17 cellular contexts compared by ENCODE assay signal in the genomic region with DNA sequence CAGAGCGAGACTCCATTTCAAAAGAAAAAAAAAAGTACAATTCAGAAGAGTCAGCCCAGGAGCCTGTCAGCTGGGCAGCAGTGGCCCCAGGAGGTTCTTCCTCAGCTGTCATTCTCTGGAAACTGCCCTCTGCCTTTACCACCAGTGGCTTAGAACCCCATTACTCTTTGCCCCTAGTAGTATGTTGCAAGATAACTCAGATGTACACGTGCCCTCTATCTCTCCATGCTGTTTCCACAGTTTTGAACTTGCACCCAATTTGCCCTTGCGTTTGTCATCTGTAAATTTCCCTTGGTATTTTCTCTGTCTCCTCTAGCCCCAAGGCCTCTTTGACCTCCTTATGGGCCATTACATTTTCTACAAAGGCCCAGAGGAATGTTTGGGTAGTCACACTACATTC. TPM values are rescaled to one million over a fixed set of nuclear protein-coding genes. Genes with fewer than 3 reads are reported as not detected.
DNase-seq lines count a peak whose midpoint lies in the region; ATAC-seq and TF ChIP-seq lines count a peak whose summit lies in the region.
"Had no signal": no experiment of that assay in that cellular context is flagged by ENCODE, and none has a peak within 500 bp of the region (broad histone marks: within the 10 kb centered on the region; RNA-seq: fewer than 3 reads in every experiment).

No MANE protein-coding gene starts in this region.

- H3K4me2 ChIP-seq in OCI-LY7 (ENCODE audit: low read length) (no peak overlapping the region), parathyroid adenoma (ENCODE audit: low read length) (no peak overlapping the region)
- H3K4me2 ChIP-seq: A549 had no signal

- no peak for DNase-seq in OCI-LY7 (ENCODE audit: low spot score)
- DNase-seq in foreskin melanocyte = peak; percentile 32
- no peak for DNase-seq in right lobe of liver
- no peak for DNase-seq in omental fat pad (ENCODE audit: low spot score)
- DNase-seq in posterior vena cava (ENCODE audit: low spot score) = no peak
- DNase-seq: BE2C; CD4-positive, alpha-beta memory T cell; COR-L47; DMS153; DMS79 treated with DMSO at 0.1 percent for 48 hours; GOT3 had no signal

- H2AFZ ChIP-seq in OCI-LY7 (ENCODE audit: low read length) (0 out of 2 replicates have a peak overlapping the region, but pooled peaks have one; percentile 3), parathyroid adenoma (peak overlapping the region; percentile 61)

- H3K9me3 ChIP-seq in OCI-LY7 (ENCODE audit: low read length) (no peaks in the 10 kb centered on the region), parathyroid adenoma (ENCODE audit: control insufficient read depth, low read length) (no peaks in the 10 kb centered on the region), right lobe of liver (no peaks in the 10 kb centered on the region)
- H3K9me3 ChIP-seq: A549, BE2C, HAP-1 had no signal

- POLR2A ChIA-PET in OCI-LY7 (lab: Charles Lee) = interaction anchor here (1.4 kb wide), 1 partner anchor 12 kb away, joined by 7 read pairs; no protein-coding TSS in a partner anchor

- H3K36me3 ChIP-seq in OCI-LY7 (ENCODE audit: insufficient read depth, low read length) (no peaks in the 10 kb centered on the region), parathyroid adenoma (ENCODE audit: control insufficient read depth, insufficient read depth, low read length) (no peaks in the 10 kb centered on the region), right lobe of liver (no peaks in the 10 kb centered on the region)
- H3K36me3 ChIP-seq: BE2C, HAP-1 had no signal

- H3K27ac ChIP-seq in OCI-LY7 (ENCODE audit: low read depth, low read length, poor library complexity, severe bottlenecking) (no peak overlapping the region), parathyroid adenoma (no peak overlapping the region), right lobe of liver (no peak overlapping the region)
- H3K27ac ChIP-seq: A549, C4-2B, HL-60 had no signal

- no peaks in the 10 kb centered on the region for H4K20me1 ChIP-seq in OCI-LY7 (ENCODE audit: insufficient read depth, low read length)

- H3K27me3 ChIP-seq in parathyroid adenoma (ENCODE audit: control insufficient read depth, insufficient read depth, low read length) (no peaks in the 10 kb centered on the region), right lobe of liver (no peaks in the 10 kb centered on the region)
- H3K27me3 ChIP-seq: BE2C had no signal

- TF ChIP-seq CTCF in OCI-LY7 (conservative IDR thresholded peaks at IDR 0.05; ENCODE audit: low read length) (no peak), parathyroid adenoma (IDR thresholded peaks at IDR 0.05) (no peak), right lobe of liver (IDR thresholded peaks at IDR 0.05) (no peak), omental fat pad (IDR thresholded peaks at IDR 0.05) (no peak)

- no peaks in the 10 kb centered on the region for H3K9me2 ChIP-seq in OCI-LY7 (ENCODE audit: insufficient read depth, low read length)

- intact Hi-C loops in OCI-LY7 (cut with micrococcal nuclease; ENCODE audit: unreplicated experiment) = no loop called here
- intact Hi-C loops in right lobe of liver (cut with DNase I) = no loop called here
- intact Hi-C loops in posterior vena cava (cut with DNase I) = no loop called here

- TF ChIP-seq POLR2A in right lobe of liver (IDR thresholded peaks at IDR 0.05) = no peak

- no peak overlapping the region for H3K9ac ChIP-seq in parathyroid adenoma

- H3K4me1 ChIP-seq in OCI-LY7 (ENCODE audit: insufficient read depth, low read length, poor library complexity, severe bottlenecking) = peaks cover 31% of the 10 kb centered on the region
- H3K4me1 ChIP-seq in parathyroid adenoma = peaks cover 8% of the 10 kb centered on the region
- H3K4me1 ChIP-seq in right lobe of liver = no peaks in the 10 kb centered on the region
- H3K4me1 ChIP-seq: A549, HAP-1 had no signal

- no peak overlapping the region for H3K4me3 ChIP-seq in OCI-LY7 (ENCODE audit: low read depth, low read length, poor library complexity, severe bottlenecking)
- H3K4me3 ChIP-seq in parathyroid adenoma (ENCODE audit: low read depth, low read length) = no peak overlapping the region
- no peak overlapping the region for H3K4me3 ChIP-seq in right lobe of liver
- H3K4me3 ChIP-seq: A549, HAP-1 had no signal

- 33% methylated on average over 2 of the region's 3 CpGs for WGBS in right lobe of liver (ENCODE audit: insufficient coverage, low coverage, low lambda C conversion rate, missing lambda C conversion rate)

- ATAC-seq in right lobe of liver (no peak), GM18909 (IDR thresholded peaks at IDR 0.05; ENCODE audit: poor library complexity, unreplicated experiment) (no peak), omental fat pad (ENCODE audit: low FRiP score) (no peak)
- ATAC-seq: A549 had no signal

- CTCF ChIA-PET in OCI-LY7 (lab: Charles Lee; ENCODE audit: unreplicated experiment) = no interaction called here

- no TSS peak for BruUV-seq in OCI-LY7 (replicated peaks; lab: Mats Ljungman, UMichigan)

- H3K79me2 ChIP-seq in OCI-LY7 (ENCODE audit: insufficient read depth, low read depth, low read length) (no peaks in the 10 kb centered on the region), parathyroid adenoma (no peaks in the 10 kb centered on the region)

RNA-seq across cellular contexts. Expression of a gene that starts 56.7 kb away (rescaled TPM):
- 69.0 and 91.1 TPM in 2 replicates for total RNA-seq in OCI-LY7 (2014; rRNA removed; shearing (Covaris generic))
- total RNA-seq in OCI-LY7 (2022) (210 and 290 TPM in 2 replicates), right lobe of liver (1 to 10 TPM; 1.4 to 2.9 (median 1.8) TPM), omental fat pad (100 to 1,000 TPM in 3 of 4 donors, 10 to 100 TPM in 1; 97.3 to 411 (median 236) TPM), posterior vena cava (1 to 10 TPM; 4.7 to 5.8 TPM)

Comparison
In these comparisons a context has a peak if more than half of its experiments do, and no peak if none do; other contexts are left out.
1. RNA of a gene that starts 56.7 kb away (total RNA-seq): 97.3 to 411 TPM in omental fat pad and 69.0 to 290 TPM in OCI-LY7; 4.7 to 5.8 TPM in posterior vena cava and 1.4 to 2.9 TPM in right lobe of liver; every median in the first group is over 10 times any median in the second.